26 cellular contexts compared by ENCODE assay signal in genomic region chrX:11698747-11699146, GRCh38. TPM values are rescaled to one million over a fixed set of nuclear protein-coding genes. Genes with fewer than 3 reads are reported as not detected.
DNase-seq lines count a peak whose midpoint lies in the region; ATAC-seq, FAIRE-seq and TF ChIP-seq lines count a peak whose summit lies in the region.
"Had no signal": no experiment of that assay in that cellular context is flagged by ENCODE, and none has a peak within 500 bp of the region (broad histone marks: within the 10 kb centered on the region; RNA-seq: fewer than 3 reads in every experiment).

No MANE protein-coding gene starts in this region.

- H3K9ac ChIP-seq in astrocyte (ENCODE audit: low read length): no peak overlapping the region
- H3K9ac ChIP-seq: GM23248, SK-N-SH had no signal

- FAIRE-seq in astrocyte (lab: Jason Lieb, UNC): peak; percentile 32

- H3K79me2 ChIP-seq in ACC112 (ENCODE audit: control insufficient read depth, insufficient read depth, low read length, unreplicated experiment) (no peaks in the 10 kb centered on the region), astrocyte (ENCODE audit: insufficient read depth, low read length) (no peaks in the 10 kb centered on the region)

- no peaks in the 10 kb centered on the region for H3K4me1 Mint-ChIP-seq in astrocyte (ENCODE audit: low read depth, unreplicated experiment)
- H3K4me1 Mint-ChIP-seq in nephron: peaks cover 12% of the 10 kb centered on the region
- H3K4me1 Mint-ChIP-seq: B cell; CD8-positive, alpha-beta memory T cell had no signal

- TF ChIP-seq CTCF in astrocyte (IDR thresholded peaks at IDR 0.05; ENCODE audit: insufficient read depth, low read depth, low read length) (no peak), nephron (IDR thresholded peaks at IDR 0.05; ENCODE audit: unreplicated experiment in 3 of 3) (no peak)

- H3K27ac ChIP-seq in ACC112 (ENCODE audit: low read depth, low read length) (no peak overlapping the region), astrocyte (ENCODE audit: low read depth, low read length) (no peak overlapping the region)
- H3K27ac ChIP-seq: C4-2B, GM23248, Peyer's patch had no signal

- no peaks in the 10 kb centered on the region for H3K27me3 ChIP-seq in ACC112 (ENCODE audit: insufficient read depth, low read length)
- H3K27me3 ChIP-seq in astrocyte (ENCODE audit: insufficient read depth, low read length): no peaks in the 10 kb centered on the region
- H3K27me3 ChIP-seq: Peyer's patch had no signal

- peak; percentile 53 to 54 for ATAC-seq in left cardiac atrium
- ATAC-seq in HG03025 (IDR thresholded peaks at IDR 0.05; ENCODE audit: low FRiP score, unreplicated experiment): no peak
- no peak for ATAC-seq in HG03342 (IDR thresholded peaks at IDR 0.05; ENCODE audit: unreplicated experiment)
- ATAC-seq in GM18868 (IDR thresholded peaks at IDR 0.05; ENCODE audit: unreplicated experiment): no peak

- H3K4me1 ChIP-seq in ACC112 (ENCODE audit: control insufficient read depth, insufficient read depth, low read length, unreplicated experiment): peaks cover 6% of the 10 kb centered on the region
- no peaks in the 10 kb centered on the region for H3K4me1 ChIP-seq in astrocyte (ENCODE audit: insufficient read depth, low read length)
- H3K4me1 ChIP-seq: Peyer's patch had no signal

- no peaks in the 10 kb centered on the region for H4K20me1 ChIP-seq in astrocyte (ENCODE audit: insufficient read depth, low read length)

- H3K9me3 ChIP-seq in astrocyte (ENCODE audit: insufficient read depth, low read depth, low read length): no peaks in the 10 kb centered on the region
- H3K9me3 ChIP-seq: Peyer's patch, SK-N-SH had no signal

- no peak for DNase-seq in astrocyte (ENCODE audit: low read depth)
- no peak for DNase-seq in left cardiac atrium
- no peak for DNase-seq in DMS 273 (lab: John Stamatoyannopoulos, UW; ENCODE audit: unreplicated experiment)
- DNase-seq: Calu3; CD8-positive, alpha-beta memory T cell; DMS153; DND-41; GM23248; H7; IMR-90; KG1; MM.1S; NCI-H2029; NCI-H446; NCI-H524 treated with DMSO at 0.1 percent for 48 hours; Peyer's patch; SK-N-SH; SW 1271 had no signal

- no peaks in the 10 kb centered on the region for H3K36me3 ChIP-seq in ACC112 (ENCODE audit: insufficient read depth, low read length)
- no peaks in the 10 kb centered on the region for H3K36me3 ChIP-seq in astrocyte (ENCODE audit: insufficient read depth, low read length)
- H3K36me3 ChIP-seq: Peyer's patch had no signal

- H3K27ac Mint-ChIP-seq in astrocyte (ENCODE audit: unreplicated experiment): no peak overlapping the region
- peak overlapping the region in 2 of 3 experiments; percentile 21 to 58 for H3K27ac Mint-ChIP-seq in nephron
- H3K27ac Mint-ChIP-seq: B cell; CD8-positive, alpha-beta memory T cell had no signal

- intact Hi-C loops in left cardiac atrium (cut with DNase I): no loop called here

- H3K36me3 Mint-ChIP-seq in astrocyte (ENCODE audit: low read depth, unreplicated experiment): no peaks in the 10 kb centered on the region
- H3K36me3 Mint-ChIP-seq in nephron (ENCODE audit: low read depth): no peaks in the 10 kb centered on the region
- H3K36me3 Mint-ChIP-seq: CD8-positive, alpha-beta memory T cell had no signal

- no peak overlapping the region for H3K4me3 ChIP-seq in ACC112 (ENCODE audit: low read depth, low read length)
- no peak overlapping the region for H3K4me3 ChIP-seq in astrocyte (ENCODE audit: insufficient read depth, low read depth, low read length)
- H3K4me3 ChIP-seq: GM23248, Peyer's patch had no signal

- H3K27me3 Mint-ChIP-seq in astrocyte (ENCODE audit: low read depth, unreplicated experiment) (peaks cover 2% of the 10 kb centered on the region), nephron (ENCODE audit: low read depth) (no peaks in the 10 kb centered on the region)

- H3K4me2 ChIP-seq in astrocyte (ENCODE audit: low read length): no peak overlapping the region
- H3K4me2 ChIP-seq: SK-N-SH had no signal

- H3K4me3 Mint-ChIP-seq in astrocyte (ENCODE audit: unreplicated experiment) (no peak overlapping the region), nephron (no peak overlapping the region)
- H3K4me3 Mint-ChIP-seq: B cell; CD8-positive, alpha-beta memory T cell had no signal

- no peaks in the 10 kb centered on the region for H3K9me3 Mint-ChIP-seq in astrocyte (ENCODE audit: unreplicated experiment)
- H3K9me3 Mint-ChIP-seq in nephron: no peaks in the 10 kb centered on the region
- H3K9me3 Mint-ChIP-seq: CD8-positive, alpha-beta memory T cell had no signal

- H2AFZ ChIP-seq in ACC112 (ENCODE audit: low read length, unreplicated experiment) (peak overlapping the region; percentile 50), astrocyte (ENCODE audit: low read depth, low read length) (no peak overlapping the region)
- H2AFZ ChIP-seq: GM23248 had no signal

RNA-seq across cellular contexts. Expression of gene ARHGAP6, which starts 33.0 kb away (rescaled TPM):
- 0.22 and 0.30 TPM in 2 replicates for total RNA-seq in astrocyte
- total RNA-seq in left cardiac atrium: 1 to 10 TPM; 5.6 to 5.9 TPM
- total RNA-seq: A673; Calu3; CD8-positive, alpha-beta memory T cell had no signal

RNA-seq across cellular contexts. Expression of gene MSL3, which starts 59.3 kb away (rescaled TPM):
- total RNA-seq in astrocyte (24.8 and 29.2 TPM in 2 replicates), left cardiac atrium (10 to 100 TPM; 15.1 to 16.2 TPM)

Comparison
In these comparisons a context has a peak if more than half of its experiments do, and no peak if none do; other contexts are left out.
1. ATAC-seq: peak in left cardiac atrium (2 of 2); none in HG03025 (single experiment), HG03342 (single experiment) and GM18868 (single experiment).